12 cellular contexts compared by ENCODE assay signal in the genomic region with DNA sequence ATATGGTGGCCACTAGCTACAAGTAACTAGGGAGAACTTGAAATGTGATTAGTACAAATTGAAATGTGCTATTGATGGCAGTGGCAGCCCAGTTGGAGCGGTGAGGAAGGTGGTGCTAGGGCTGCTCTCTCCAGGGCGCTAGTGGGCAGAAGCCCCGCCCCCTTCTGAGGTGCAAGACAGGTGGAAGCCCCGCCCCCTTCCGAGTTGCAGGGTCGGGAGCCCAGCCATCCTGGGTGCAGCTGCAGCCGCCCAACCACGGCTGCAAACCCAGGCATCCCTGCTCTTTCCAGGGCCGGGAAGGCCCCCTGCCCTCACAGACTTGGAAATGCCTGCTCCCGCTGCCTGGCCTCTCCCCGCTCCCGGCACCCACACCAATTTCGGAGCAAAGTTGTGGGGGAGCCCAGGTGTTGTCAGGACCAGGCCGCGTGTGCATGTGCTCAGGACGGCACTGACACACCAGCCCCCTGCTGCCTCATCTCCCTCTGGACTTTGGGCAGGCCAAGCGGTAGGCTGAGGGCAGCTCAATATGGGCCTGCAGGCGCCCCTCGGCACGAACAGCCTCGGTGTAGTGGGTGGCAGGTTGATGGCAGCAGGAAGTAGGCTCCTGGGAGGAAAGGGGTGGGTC.
"Had no signal": no experiment of that assay in that cellular context is flagged by ENCODE, and none has a peak within 500 bp of the region (broad histone marks: within the 10 kb centered on the region; RNA-seq: fewer than 3 reads in every experiment).

No MANE protein-coding gene starts in this region.

- H3K9me3 ChIP-seq: esophagus squamous epithelium, heart left ventricle, thyroid gland, uterus had no signal

- H3K27ac ChIP-seq: esophagus squamous epithelium, heart left ventricle, skin epidermis, thyroid gland, uterus had no signal

- ATAC-seq: activated CD8-positive, alpha-beta memory T cell treated with anti-CD3 and anti-CD28 coated beads, Interleukin-2, amount 10 ng/mL, durations not matched to agents 7 days and 5 days; activated T-cell treated with anti-CD3 and anti-CD28 coated beads, Interleukin-2, amount 50 U/mL, for 4 hours had no signal

- H3K27me3 ChIP-seq: esophagus squamous epithelium, heart left ventricle, thyroid gland, uterus had no signal

- H3K4me1 ChIP-seq: esophagus squamous epithelium, uterus had no signal

- H3K4me3 ChIP-seq: esophagus squamous epithelium, heart left ventricle, skin epidermis, thyroid gland, uterus had no signal

- DNase-seq: activated CD8-positive, alpha-beta memory T cell treated with anti-CD3 and anti-CD28 coated beads, Interleukin-2, amount 10 ng/mL, durations not matched to agents 7 days and 5 days; activated gamma-delta T cell; activated T-cell treated with anti-CD3 and anti-CD28 coated beads, Interleukin-2, amount 50 U/mL, for 4 hours; amygdala; esophagus squamous epithelium; foreskin melanocyte; heart left ventricle; retina; T-helper 2 cell; thyroid gland; uterus had no signal

- H3K36me3 ChIP-seq: uterus had no signal
